28 cellular contexts compared by ENCODE assay signal in genomic region chr4:106816501-106816900, GRCh38.
A peak's percentile ranks its signal among the peaks of the same experiment; 100 is the strongest.
DNase-seq lines count a peak whose midpoint lies in the region; ATAC-seq and TF ChIP-seq lines count a peak whose summit lies in the region.
"Had no signal": no experiment of that assay in that cellular context is flagged by ENCODE, and none has a peak within 500 bp of the region (broad histone marks: within the 10 kb centered on the region; RNA-seq: fewer than 3 reads in every experiment).

No MANE protein-coding gene starts in this region.

- H3K4me1 Mint-ChIP-seq in activated T-cell treated with anti-CD3 and anti-CD28 coated beads, Interleukin-2, amount 50 U/mL, for 24 hours (ENCODE audit: low read depth) = no peaks in the 10 kb centered on the region
- H3K4me1 Mint-ChIP-seq: activated CD4-positive, alpha-beta T cell treated with anti-CD3 and anti-CD28 coated beads, Interleukin-2, amount 10 ng/mL, durations not matched to agents 24 days and 14 days; activated CD8-positive, alpha-beta memory T cell treated with anti-CD3 and anti-CD28 coated beads, Interleukin-2, amount 10 ng/mL, durations not matched to agents 7 days and 5 days; activated naive CD8-positive, alpha-beta T cell treated with anti-CD3 and anti-CD28 coated beads, Interleukin-2, amount 10 ng/mL, durations not matched to agents 7 days and 5 days; activated T-helper 17 cell treated with anti-CD3 and anti-CD28 coated beads, Interleukin-2, amount 50 U/mL, for 72 hours had no signal

- no peak for ATAC-seq in HG02970 (IDR thresholded peaks at IDR 0.05; ENCODE audit: low FRiP score, unreplicated experiment)
- ATAC-seq: activated CD8-positive, alpha-beta memory T cell treated with anti-CD3 and anti-CD28 coated beads, Interleukin-2, amount 10 ng/mL, durations not matched to agents 7 days and 5 days; activated T-helper 17 cell treated with anti-CD3 and anti-CD28 coated beads, Interleukin-2, amount 50 U/mL, for 72 hours; esophagus mucosa; left lobe of liver had no signal

- no peak for TF ChIP-seq EP300 in SK-N-SH (IDR thresholded peaks at IDR 0.05; ENCODE audit: borderline replicate concordance in 1 of 2, low read depth in 1 of 2, low read length in 1 of 2)

- TF ChIP-seq CTCF in SK-N-SH (IDR thresholded peaks at IDR 0.05) (no peak), epithelial cell of esophagus (IDR thresholded peaks at IDR 0.05; ENCODE audit: insufficient read depth, low read depth, low read length, missing control alignments) (no peak)

- H3K23ac ChIP-seq in trophoblast cell (ENCODE audit: low read length) = no peak overlapping the region

- no peak overlapping the region for H3K27ac Mint-ChIP-seq in activated T-cell treated with anti-CD3 and anti-CD28 coated beads, Interleukin-2, amount 50 U/mL, for 24 hours
- H3K27ac Mint-ChIP-seq: activated CD4-positive, alpha-beta T cell treated with anti-CD3 and anti-CD28 coated beads, Interleukin-2, amount 10 ng/mL, durations not matched to agents 24 days and 14 days; activated CD8-positive, alpha-beta memory T cell treated with anti-CD3 and anti-CD28 coated beads, Interleukin-2, amount 10 ng/mL, durations not matched to agents 7 days and 5 days; activated naive CD8-positive, alpha-beta T cell treated with anti-CD3 and anti-CD28 coated beads, Interleukin-2, amount 10 ng/mL, durations not matched to agents 7 days and 5 days; activated T-helper 17 cell treated with anti-CD3 and anti-CD28 coated beads, Interleukin-2, amount 50 U/mL, for 72 hours; nephron progenitor cell; progenitor cell of endocrine pancreas; stimulated activated naive CD8-positive, alpha-beta T cell treated with anti-CD3 and anti-CD28 coated beads, Interleukin-15, Interleukin-2, amounts not matched to agents 100 ng/mL and 50 ng/mL, for 24 hours had no signal

- no peak overlapping the region for H2BK120ac ChIP-seq in trophoblast cell (ENCODE audit: insufficient read depth, low read length, poor library complexity)

- H2BK5ac ChIP-seq in trophoblast cell (ENCODE audit: low read depth, low read length, poor library complexity) = no peak overlapping the region

- no peaks in the 10 kb centered on the region for H3K9me3 Mint-ChIP-seq in activated T-cell treated with anti-CD3 and anti-CD28 coated beads, Interleukin-2, amount 50 U/mL, for 24 hours
- H3K9me3 Mint-ChIP-seq: activated CD4-positive, alpha-beta T cell treated with anti-CD3 and anti-CD28 coated beads, Interleukin-2, amount 10 ng/mL, durations not matched to agents 24 days and 14 days; activated naive CD8-positive, alpha-beta T cell treated with anti-CD3 and anti-CD28 coated beads, Interleukin-2, amount 10 ng/mL, durations not matched to agents 7 days and 5 days; activated T-helper 17 cell treated with anti-CD3 and anti-CD28 coated beads, Interleukin-2, amount 50 U/mL, for 72 hours; stimulated activated naive CD8-positive, alpha-beta T cell treated with anti-CD3 and anti-CD28 coated beads, Interleukin-15, Interleukin-2, amounts not matched to agents 100 ng/mL and 50 ng/mL, for 24 hours had no signal

- no peaks in the 10 kb centered on the region for H3F3A ChIP-seq in SK-N-SH (replicated peaks; ENCODE audit: insufficient read depth)

- TF ChIP-seq RAD21 in SK-N-SH (IDR thresholded peaks at IDR 0.05; ENCODE audit: low read length) = no peak

- no peaks in the 10 kb centered on the region for H3K27me3 ChIP-seq in SK-N-SH (ENCODE audit: insufficient read depth)
- no peaks in the 10 kb centered on the region for H3K27me3 ChIP-seq in trophoblast cell (ENCODE audit: insufficient read depth, low read length)
- H3K27me3 ChIP-seq: tibial nerve had no signal

- H2AFZ ChIP-seq in SK-N-SH (ENCODE audit: low read depth) (no peak overlapping the region), trophoblast cell (ENCODE audit: insufficient read depth, low read length, poor library complexity) (no peak overlapping the region)

- WGBS in SK-N-SH (ENCODE audit: low lambda C conversion rate) = 64% methylated on average over 1 of the region's 1 CpG
- WGBS in trophoblast cell (ENCODE audit: extremely low coverage, insufficient coverage, insufficient read length) = no CpG with 5 or more reads among the region's 1 CpG

- no peaks in the 10 kb centered on the region for H3K27me3 Mint-ChIP-seq in activated T-cell treated with anti-CD3 and anti-CD28 coated beads, Interleukin-2, amount 50 U/mL, for 24 hours
- H3K27me3 Mint-ChIP-seq: activated CD4-positive, alpha-beta T cell treated with anti-CD3 and anti-CD28 coated beads, Interleukin-2, amount 10 ng/mL, durations not matched to agents 24 days and 14 days; activated CD8-positive, alpha-beta memory T cell treated with anti-CD3 and anti-CD28 coated beads, Interleukin-2, amount 10 ng/mL, durations not matched to agents 7 days and 5 days; activated T-helper 17 cell treated with anti-CD3 and anti-CD28 coated beads, Interleukin-2, amount 50 U/mL, for 72 hours; stimulated activated naive CD8-positive, alpha-beta T cell treated with anti-CD3 and anti-CD28 coated beads, Interleukin-15, Interleukin-2, amounts not matched to agents 100 ng/mL and 50 ng/mL, for 24 hours had no signal

- H3K9ac ChIP-seq in SK-N-SH = no peak overlapping the region
- no peak overlapping the region for H3K9ac ChIP-seq in trophoblast cell (ENCODE audit: low read length)

- H3K4ac ChIP-seq in trophoblast cell (ENCODE audit: low read depth, low read length) = no peak overlapping the region

- no peak overlapping the region for H2AK5ac ChIP-seq in trophoblast cell (ENCODE audit: low read length)

- no peaks in the 10 kb centered on the region for H3K36me3 Mint-ChIP-seq in activated T-cell treated with anti-CD3 and anti-CD28 coated beads, Interleukin-2, amount 50 U/mL, for 24 hours (ENCODE audit: low read depth)
- H3K36me3 Mint-ChIP-seq: activated CD8-positive, alpha-beta memory T cell treated with anti-CD3 and anti-CD28 coated beads, Interleukin-2, amount 10 ng/mL, durations not matched to agents 7 days and 5 days; activated naive CD8-positive, alpha-beta T cell treated with anti-CD3 and anti-CD28 coated beads, Interleukin-2, amount 10 ng/mL, durations not matched to agents 7 days and 5 days had no signal

- no peak overlapping the region for H4K91ac ChIP-seq in trophoblast cell (ENCODE audit: low read depth, low read length)

- no peaks in the 10 kb centered on the region for H3K79me2 ChIP-seq in SK-N-SH (ENCODE audit: insufficient read depth)
- no peaks in the 10 kb centered on the region for H3K79me2 ChIP-seq in trophoblast cell (ENCODE audit: control insufficient read depth, insufficient read depth, low read length, poor library complexity)

- no peak overlapping the region for H2BK12ac ChIP-seq in trophoblast cell (ENCODE audit: low read length)

- POLR2A ChIA-PET in SK-N-SH (lab: Yijun Ruan, JAX) = no interaction called here

- H3K4me3 ChIP-seq in SK-N-SH (ENCODE audit: low read depth in 2 of 2, low read length in 1 of 2) (no peak overlapping the region), epithelial cell of esophagus (ENCODE audit: low read length) (no peak overlapping the region), trophoblast cell (ENCODE audit: low read depth, low read length) (no peak overlapping the region)
- H3K4me3 ChIP-seq: skin epidermis, tibial nerve had no signal

- no peak overlapping the region for H3K14ac ChIP-seq in trophoblast cell (ENCODE audit: low read length)

- no peaks in the 10 kb centered on the region for H3K9me2 ChIP-seq in SK-N-SH

- H3K27ac ChIP-seq in SK-N-SH (ENCODE audit: low read depth in 2 of 2, low read length in 1 of 2) = 0 out of 4 replicates have a peak overlapping the region, but pooled peaks of 1 of the 2 experiments have one; percentile 0
- no peak overlapping the region for H3K27ac ChIP-seq in trophoblast cell (ENCODE audit: low read depth, low read length)
- H3K27ac ChIP-seq: skin epidermis, tibial nerve had no signal

- H4K20me1 ChIP-seq in SK-N-SH (ENCODE audit: insufficient read depth) = no peaks in the 10 kb centered on the region

- H3K4me3 Mint-ChIP-seq in activated T-cell treated with anti-CD3 and anti-CD28 coated beads, Interleukin-2, amount 50 U/mL, for 24 hours = no peak overlapping the region
- H3K4me3 Mint-ChIP-seq: activated CD4-positive, alpha-beta T cell treated with anti-CD3 and anti-CD28 coated beads, Interleukin-2, amount 10 ng/mL, durations not matched to agents 24 days and 14 days; activated CD8-positive, alpha-beta memory T cell treated with anti-CD3 and anti-CD28 coated beads, Interleukin-2, amount 10 ng/mL, durations not matched to agents 7 days and 5 days; activated naive CD8-positive, alpha-beta T cell treated with anti-CD3 and anti-CD28 coated beads, Interleukin-2, amount 10 ng/mL, durations not matched to agents 7 days and 5 days; activated T-helper 17 cell treated with anti-CD3 and anti-CD28 coated beads, Interleukin-2, amount 50 U/mL, for 72 hours; nephron progenitor cell; stimulated activated naive CD8-positive, alpha-beta T cell treated with anti-CD3 and anti-CD28 coated beads, Interleukin-15, Interleukin-2, amounts not matched to agents 100 ng/mL and 50 ng/mL, for 24 hours had no signal

- H3K9me3 ChIP-seq in SK-N-SH (no peaks in the 10 kb centered on the region), trophoblast cell (ENCODE audit: insufficient read depth, low read depth, low read length) (peaks cover 2% of the 10 kb centered on the region)
- H3K9me3 ChIP-seq: tibial nerve had no signal

- CTCF ChIA-PET in SK-N-SH (lab: Yijun Ruan, JAX) = interaction anchor here (1.2 kb wide), 1 partner anchor 217 kb away, joined by 3 read pairs; no protein-coding TSS in a partner anchor

- H4K12ac ChIP-seq in trophoblast cell (ENCODE audit: low read depth, low read length) = no peak overlapping the region

- H3K4me2 ChIP-seq in SK-N-SH = no peak overlapping the region
- H3K4me2 ChIP-seq in trophoblast cell (ENCODE audit: low read length) = no peak overlapping the region

- no peak overlapping the region for H3K18ac ChIP-seq in trophoblast cell (ENCODE audit: low read length)

- H3K36me3 ChIP-seq in SK-N-SH (replicated peaks in 1 of 2; ENCODE audit: control insufficient read depth in 1 of 2, insufficient read depth in 2 of 2, low read length in 1 of 2) (no peaks in the 10 kb centered on the region), trophoblast cell (ENCODE audit: control insufficient read depth in 1 of 2, insufficient read depth in 2 of 2, low read length in 2 of 2) (no peaks in the 10 kb centered on the region)
- H3K36me3 ChIP-seq: tibial nerve had no signal

- H3K79me1 ChIP-seq in trophoblast cell (ENCODE audit: low read length) = no peaks in the 10 kb centered on the region

- no peak overlapping the region for H4K8ac ChIP-seq in trophoblast cell (ENCODE audit: low read depth, low read length)

- DNase-seq in GM03348 (ENCODE audit: low spot score) (peak; percentile 47), SK-N-SH (no peak), epithelial cell of esophagus (ENCODE audit: low read depth) (peak; percentile 8), trophoblast cell (peak; percentile 21 to 67), HUDEP-2 (lab: John Stamatoyannopoulos, UW; ENCODE audit: unreplicated experiment in 76 of 76) (no peak), GOT3 (lab: John Stamatoyannopoulos, UW) (no peak)
- no peak for DNase-seq in activated T-cell treated with anti-CD3 and anti-CD28 coated beads, Interleukin-2, amount 50 U/mL, for 24 hours
- DNase-seq: activated CD4-positive, alpha-beta T cell treated with anti-CD3 and anti-CD28 coated beads, Interleukin-2, amount 10 ng/mL, durations not matched to agents 24 days and 14 days; activated CD8-positive, alpha-beta memory T cell treated with anti-CD3 and anti-CD28 coated beads, Interleukin-2, amount 10 ng/mL, durations not matched to agents 7 days and 5 days; activated naive CD8-positive, alpha-beta T cell treated with anti-CD3 and anti-CD28 coated beads, Interleukin-2, amount 10 ng/mL, durations not matched to agents 7 days and 5 days; central memory CD4-positive, alpha-beta T cell; DMS79; effector CD4-positive, alpha-beta T cell; H7; NCI-H1436 treated with DMSO at 0.1 percent for 48 hours; NCI-H2171 treated with DMSO at 0.1 percent for 48 hours; NCI-H69; nephron progenitor cell; Right ventricle myocardium superior; stimulated activated CD4-positive, alpha-beta T cell treated with anti-CD3 and anti-CD28 coated beads, Interleukin-2, amount 100 ng/mL, for 48 hours had no signal

- H3K4me1 ChIP-seq in SK-N-SH (ENCODE audit: control insufficient read depth in 1 of 2, insufficient read depth in 2 of 2, low read depth in 1 of 2, low read length in 1 of 2) = no peaks in the 10 kb centered on the region
- no peaks in the 10 kb centered on the region for H3K4me1 ChIP-seq in trophoblast cell (ENCODE audit: control insufficient read depth in 1 of 2, insufficient read depth in 2 of 2, low read length in 2 of 2)
- H3K4me1 ChIP-seq: tibial nerve had no signal

Comparison
In these comparisons a context has a peak if more than half of its experiments do, and no peak if none do; other contexts are left out.
1. DNase-seq: peak in GM03348 (single experiment), epithelial cell of esophagus (single experiment) and trophoblast cell (2 of 2); none in SK-N-SH (single experiment), activated T-cell treated with anti-CD3 and anti-CD28 coated beads, Interleukin-2, amount 50 U/mL, for 24 hours (single experiment), HUDEP-2 (0 of 76) and GOT3 (single experiment).